Comparison of ENCODE assay signal across 8 cellular contexts in the genomic region with DNA sequence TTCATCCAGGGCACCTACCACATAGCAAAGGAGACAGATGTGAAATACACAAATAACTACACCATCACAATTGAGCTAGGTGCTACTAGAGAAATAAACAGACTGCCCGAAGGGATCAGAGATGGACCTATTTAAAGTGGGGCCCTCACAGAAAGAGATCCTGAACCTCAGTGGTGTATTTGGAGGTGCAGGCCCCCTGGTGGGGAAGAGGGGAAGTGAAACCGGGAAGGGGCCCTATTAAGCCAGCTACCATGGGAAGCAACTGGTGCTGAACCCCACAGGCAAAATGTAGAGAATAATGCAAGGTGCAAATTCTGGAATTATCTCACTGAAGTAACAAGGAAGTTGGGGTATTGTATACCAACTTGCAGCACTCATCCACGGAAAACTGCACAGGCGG.
DNase-seq lines count a peak whose midpoint lies in the region; ATAC-seq, FAIRE-seq and TF ChIP-seq lines count a peak whose summit lies in the region.

No MANE protein-coding gene starts in this region.

- intact Hi-C loops in MCF 10A (cut with micrococcal nuclease), result no loop called here
- intact Hi-C loops in breast epithelium (cut with DNase I; ENCODE audit: low total_unique reads), result no loop called here
- intact Hi-C loops in ascending aorta (cut with DNase I), result no loop called here

- CTCF ChIA-PET in MCF 10A (lab: Yijun Ruan, JAX), result interaction anchor here (0.7 to 1.0 kb wide), 3 partner anchors 9 to 16 kb away, joined by 3 read pairs; no protein-coding TSS in a partner anchor

- H3K9ac ChIP-seq in OCI-LY3 (ENCODE audit: low read length), result no peak overlapping the region

- ATAC-seq in naive B cell (ENCODE audit: low read depth in 2 of 2) (peak in 1 of 2 donors; percentile 28), HG03469 (IDR thresholded peaks at IDR 0.05; ENCODE audit: unreplicated experiment) (no peak)

- BruUV-seq in MCF 10A (replicated peaks; lab: Mats Ljungman, UMichigan), result no TSS peak

- H3K27me3 ChIP-seq in breast epithelium (peaks cover 0 to 5% of the 10 kb centered on the region in 2 donors), OCI-LY3 (ENCODE audit: low read depth, low read length) (no peaks in the 10 kb centered on the region), ascending aorta (no peaks in the 10 kb centered on the region)

- TF ChIP-seq POLR2A in breast epithelium (IDR thresholded peaks at IDR 0.05), result no peak
- TF ChIP-seq POLR2A in GM12892 (IDR thresholded peaks at IDR 0.05; ENCODE audit: low read depth, low read length), result no peak

- H3K4me1 Mint-ChIP-seq in MCF 10A (ENCODE audit: insufficient read depth, unreplicated experiment) (no peaks in the 10 kb centered on the region), naive B cell (peaks cover 0 to 4% (median 0%) of the 10 kb centered on the region in 3 donors)

- H3K36me3 ChIP-seq in breast epithelium, result no peaks in the 10 kb centered on the region
- no peaks in the 10 kb centered on the region for H3K36me3 ChIP-seq in OCI-LY3 (replicated peaks; ENCODE audit: low read depth, low read length)
- H3K36me3 ChIP-seq in ascending aorta, result no peaks in the 10 kb centered on the region

- POLR2A ChIA-PET in MCF 10A (lab: Yijun Ruan, JAX), result no interaction called here

- TF ChIP-seq CTCF in MCF 10A (IDR thresholded peaks at IDR 0.05; ENCODE audit: unreplicated experiment), result peak; percentile 48
- no peak for TF ChIP-seq CTCF in breast epithelium (IDR thresholded peaks at IDR 0.05)
- TF ChIP-seq CTCF in OCI-LY3 (IDR thresholded peaks at IDR 0.05; ENCODE audit: low read depth, low read length), result peak; percentile 32
- peak in 2 of 3 experiments; percentile 30 to 34 for TF ChIP-seq CTCF in ascending aorta (IDR thresholded peaks at IDR 0.05)

- FAIRE-seq in GM12892 (lab: Jason Lieb, UNC), result no peak

- H3K79me2 ChIP-seq in OCI-LY3 (ENCODE audit: low read length), result no peaks in the 10 kb centered on the region

- H3K4me3 Mint-ChIP-seq in MCF 10A (ENCODE audit: unreplicated experiment), result no peak overlapping the region
- H3K4me3 Mint-ChIP-seq in naive B cell, result no peak overlapping the region

- H3K36me3 Mint-ChIP-seq in MCF 10A (ENCODE audit: insufficient read depth, unreplicated experiment) (no peaks in the 10 kb centered on the region), naive B cell (no peaks in the 10 kb centered on the region)

- no peaks in the 10 kb centered on the region for H3K9me3 Mint-ChIP-seq in MCF 10A (ENCODE audit: unreplicated experiment)
- peaks cover 0 to 2% (median 0%) of the 10 kb centered on the region in 7 donors for H3K9me3 Mint-ChIP-seq in naive B cell

- H2AFZ ChIP-seq in OCI-LY3 (ENCODE audit: low read depth, low read length), result no peak overlapping the region

- H3K4me3 ChIP-seq in breast epithelium (no peak overlapping the region), OCI-LY3 (ENCODE audit: low read length) (no peak overlapping the region), ascending aorta (no peak overlapping the region)

- H3K9me3 ChIP-seq in breast epithelium, result no peaks in the 10 kb centered on the region
- H3K9me3 ChIP-seq in OCI-LY3 (ENCODE audit: insufficient read depth, low read length), result no peaks in the 10 kb centered on the region
- H3K9me3 ChIP-seq in ascending aorta, result no peaks in the 10 kb centered on the region

- no peak overlapping the region for H3K4me2 ChIP-seq in OCI-LY3 (ENCODE audit: low read length)

- no peaks in the 10 kb centered on the region for H4K20me1 ChIP-seq in OCI-LY3 (ENCODE audit: insufficient read depth, low read length)

- H3K27ac ChIP-seq in breast epithelium (no peak overlapping the region), OCI-LY3 (ENCODE audit: low read length) (no peak overlapping the region), ascending aorta (no peak overlapping the region), caudate nucleus (ENCODE audit: low read depth, low read length) (no peak overlapping the region)

- DNase-seq in MCF 10A (ENCODE audit: unreplicated experiment) (peak; percentile 49), breast epithelium (ENCODE audit: low spot score in 2 of 2) (no peak), ascending aorta (ENCODE audit: low spot score in 2 of 2) (no peak), naive B cell (peak; percentile 2), caudate nucleus (lab: John Stamatoyannopoulos, UW) (no peak), GM12892 (ENCODE audit: insufficient read length) (no peak)

- H3K27me3 Mint-ChIP-seq in MCF 10A (ENCODE audit: insufficient read depth, unreplicated experiment) (peaks cover 22% of the 10 kb centered on the region), naive B cell (peaks cover 3 to 26% (median 7%) of the 10 kb centered on the region in 3 donors)

- H3K27ac Mint-ChIP-seq in MCF 10A (ENCODE audit: low read depth, unreplicated experiment) (no peak overlapping the region), naive B cell (no peak overlapping the region)

- H3K4me1 ChIP-seq in breast epithelium, result no peaks in the 10 kb centered on the region
- no peaks in the 10 kb centered on the region for H3K4me1 ChIP-seq in OCI-LY3 (ENCODE audit: low read length)
- no peaks in the 10 kb centered on the region for H3K4me1 ChIP-seq in ascending aorta

Comparison
In these comparisons a context has a peak if more than half of its experiments do, and no peak if none do; other contexts are left out.
1. DNase-seq: peak in MCF 10A (single experiment) and naive B cell (single experiment); none in breast epithelium (0 of 2), ascending aorta (0 of 2), caudate nucleus (0 of 61) and GM12892 (single experiment).
2. CTCF ChIP-seq: peak in MCF 10A (single experiment), OCI-LY3 (single experiment) and ascending aorta (2 of 3); none in breast epithelium (0 of 3).